Comparison of ENCODE assay signal across 18 cellular contexts in genomic region chr14:90656986-90657385, GRCh38.
DNase-seq lines count a peak whose midpoint lies in the region; ATAC-seq and TF ChIP-seq lines count a peak whose summit lies in the region.
"Had no signal": no experiment of that assay in that cellular context is flagged by ENCODE, and none has a peak within 500 bp of the region (broad histone marks: within the 10 kb centered on the region; RNA-seq: fewer than 3 reads in every experiment).

No MANE protein-coding gene starts in this region.

- H3K9me3 ChIP-seq in sigmoid colon = no peaks in the 10 kb centered on the region
- H3K9me3 ChIP-seq: Caco-2 had no signal

- no peak overlapping the region for H3K4me3 ChIP-seq in sigmoid colon
- H3K4me3 ChIP-seq: PC-9 had no signal

- peaks cover 0 to 16% (median 0%) of the 10 kb centered on the region in 4 donors for H3K36me3 ChIP-seq in sigmoid colon

- no peaks in the 10 kb centered on the region for H3K9me3 Mint-ChIP-seq in activated naive CD8-positive, alpha-beta T cell treated with anti-CD3 and anti-CD28 coated beads, Interleukin-2, amount 50 U/mL, for 24 hours
- no peaks in the 10 kb centered on the region for H3K9me3 Mint-ChIP-seq in stimulated activated naive CD8-positive, alpha-beta T cell treated with anti-CD3 and anti-CD28 coated beads, Interleukin-15, amount 100 ng/mL, for 72 hours
- H3K9me3 Mint-ChIP-seq: CD14-positive monocyte had no signal

- DNase-seq in astrocyte of the hippocampus (ENCODE audit: low read depth, low spot score) (peak; percentile 36), head of caudate nucleus (peak in 39 of 42 donors; percentile 42 to 92 (median 68)), hypothalamus (lab: John Stamatoyannopoulos, UW) (peak in 28 of 51 donors; percentile 20 to 85 (median 58)), sigmoid colon (no peak), NCI-H1105 treated with DMSO at 0.1 percent for 48 hours (lab: John Stamatoyannopoulos, UW) (no peak)
- DNase-seq in activated naive CD8-positive, alpha-beta T cell treated with anti-CD3 and anti-CD28 coated beads, Interleukin-2, amount 50 U/mL, for 24 hours = no peak
- no peak for DNase-seq in stimulated activated CD4-positive, alpha-beta T cell treated with anti-CD3 and anti-CD28 coated beads, Interleukin-4, amount 100 ng/mL, for 4 hours
- no peak for DNase-seq in stimulated activated naive CD8-positive, alpha-beta T cell treated with anti-CD3 and anti-CD28 coated beads, Interleukin-15, amount 100 ng/mL, for 72 hours
- DNase-seq: Caco-2, DMS153, NCI-H1092, NCI-H2081 treated with DMSO at 0.1 percent for 48 hours, NCI-H2227 treated with DMSO at 0.1 percent for 48 hours, NCI-H524, PC-9 had no signal

- no peak for TF ChIP-seq CTCF in sigmoid colon (IDR thresholded peaks at IDR 0.05)

- no peaks in the 10 kb centered on the region for H3K27me3 Mint-ChIP-seq in activated naive CD8-positive, alpha-beta T cell treated with anti-CD3 and anti-CD28 coated beads, Interleukin-2, amount 50 U/mL, for 24 hours
- peaks cover 8% of the 10 kb centered on the region for H3K27me3 Mint-ChIP-seq in stimulated activated naive CD8-positive, alpha-beta T cell treated with anti-CD3 and anti-CD28 coated beads, Interleukin-15, amount 100 ng/mL, for 72 hours

- H3K27me3 ChIP-seq in sigmoid colon = no peaks in the 10 kb centered on the region

- H3K4me1 ChIP-seq in sigmoid colon = peaks cover 0 to 53% (median 45%) of the 10 kb centered on the region in 4 donors
- H3K4me1 ChIP-seq: Caco-2 had no signal

- no peak overlapping the region for H3K27ac Mint-ChIP-seq in activated naive CD8-positive, alpha-beta T cell treated with anti-CD3 and anti-CD28 coated beads, Interleukin-2, amount 50 U/mL, for 24 hours
- no peak overlapping the region for H3K27ac Mint-ChIP-seq in stimulated activated naive CD8-positive, alpha-beta T cell treated with anti-CD3 and anti-CD28 coated beads, Interleukin-15, amount 100 ng/mL, for 72 hours

- TF ChIP-seq POLR2A in sigmoid colon (IDR thresholded peaks at IDR 0.05) = no peak

- H3K27ac ChIP-seq in sigmoid colon = peak overlapping the region; percentile 7 to 65 (median 54)
- H3K27ac ChIP-seq: KMS-11, PC-9 had no signal

- WGBS in sigmoid colon, 2 donors = 92% methylated on average over 13 of the region's 13 CpGs

- intact Hi-C loops in head of caudate nucleus (cut with DNase I) = no loop called here
- intact Hi-C loops in sigmoid colon (cut with DNase I) = no loop called here

- no peak for ATAC-seq in activated naive CD8-positive, alpha-beta T cell treated with anti-CD3 and anti-CD28 coated beads, Interleukin-2, amount 50 U/mL, for 24 hours
- no peak for ATAC-seq in stimulated activated naive CD8-positive, alpha-beta T cell treated with anti-CD3 and anti-CD28 coated beads, Interleukin-15, amount 100 ng/mL, for 72 hours
- ATAC-seq: HepG2 had no signal

- peaks cover 19% of the 10 kb centered on the region for H3K4me1 Mint-ChIP-seq in activated naive CD8-positive, alpha-beta T cell treated with anti-CD3 and anti-CD28 coated beads, Interleukin-2, amount 50 U/mL, for 24 hours
- H3K4me1 Mint-ChIP-seq in stimulated activated naive CD8-positive, alpha-beta T cell treated with anti-CD3 and anti-CD28 coated beads, Interleukin-15, amount 100 ng/mL, for 72 hours = peaks cover 24% of the 10 kb centered on the region

- H3K36me3 Mint-ChIP-seq in activated naive CD8-positive, alpha-beta T cell treated with anti-CD3 and anti-CD28 coated beads, Interleukin-2, amount 50 U/mL, for 24 hours (ENCODE audit: low read depth) = no peaks in the 10 kb centered on the region

- no peak for TF ChIP-seq EP300 in sigmoid colon (IDR thresholded peaks at IDR 0.05)

- H3K4me3 Mint-ChIP-seq in activated naive CD8-positive, alpha-beta T cell treated with anti-CD3 and anti-CD28 coated beads, Interleukin-2, amount 50 U/mL, for 24 hours = no peak overlapping the region
- no peak overlapping the region for H3K4me3 Mint-ChIP-seq in stimulated activated naive CD8-positive, alpha-beta T cell treated with anti-CD3 and anti-CD28 coated beads, Interleukin-15, amount 100 ng/mL, for 72 hours
- H3K4me3 Mint-ChIP-seq: CD14-positive monocyte had no signal

Comparison
In these comparisons a context has a peak if more than half of its experiments do, and no peak if none do; other contexts are left out.
1. DNase-seq: peak in astrocyte of the hippocampus (single experiment), head of caudate nucleus (39 of 42) and hypothalamus (28 of 51); none in sigmoid colon (single experiment), activated naive CD8-positive, alpha-beta T cell treated with anti-CD3 and anti-CD28 coated beads, Interleukin-2, amount 50 U/mL, for 24 hours (single experiment), stimulated activated CD4-positive, alpha-beta T cell treated with anti-CD3 and anti-CD28 coated beads, Interleukin-4, amount 100 ng/mL, for 4 hours (0 of 2), NCI-H1105 treated with DMSO at 0.1 percent for 48 hours (single experiment) and stimulated activated naive CD8-positive, alpha-beta T cell treated with anti-CD3 and anti-CD28 coated beads, Interleukin-15, amount 100 ng/mL, for 72 hours (0 of 2).